25 cellular contexts compared by ENCODE assay signal in the genomic region with DNA sequence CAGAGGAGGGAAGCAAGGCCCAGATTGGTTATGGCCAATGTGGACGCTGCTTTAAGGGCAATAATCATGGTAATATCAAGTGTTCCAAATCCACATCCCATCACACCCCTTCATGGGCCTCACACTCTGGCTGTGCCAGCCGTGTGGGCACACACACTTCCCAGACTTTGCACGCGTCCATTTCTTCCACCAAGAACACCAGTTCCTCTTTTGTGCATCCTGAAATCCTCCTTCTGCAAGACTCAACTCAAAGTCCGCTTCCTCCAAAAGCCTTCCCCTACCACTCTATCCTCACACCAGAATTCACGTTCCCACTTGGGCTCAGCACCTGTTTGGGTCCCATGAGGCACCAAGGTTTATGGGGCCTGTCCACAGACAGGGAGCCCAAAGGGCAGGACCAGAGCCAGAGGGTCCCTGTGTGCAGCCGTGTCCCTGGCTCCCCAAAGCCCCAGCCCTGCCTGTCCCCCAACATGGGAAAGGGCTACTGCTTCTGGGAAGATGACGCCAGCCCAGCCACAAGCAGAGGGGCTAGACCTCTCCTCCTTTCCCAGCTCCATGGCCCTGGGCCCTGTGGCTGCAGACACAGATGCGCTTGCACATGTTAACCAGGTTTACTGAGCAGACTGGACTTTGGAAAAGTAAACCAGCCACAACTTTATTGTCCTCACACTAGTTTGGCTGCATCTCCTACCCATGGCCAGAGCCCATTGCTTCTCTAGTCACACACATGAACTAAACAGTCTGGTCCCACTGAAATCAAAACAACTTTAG. TPM values are rescaled to one million over a fixed set of nuclear protein-coding genes. Genes with fewer than 3 reads are reported as not detected.
DNase-seq lines count a peak whose midpoint lies in the region; ATAC-seq and TF ChIP-seq lines count a peak whose summit lies in the region.
"Had no signal": no experiment of that assay in that cellular context is flagged by ENCODE, and none has a peak within 500 bp of the region (broad histone marks: within the 10 kb centered on the region; RNA-seq: fewer than 3 reads in every experiment).

No MANE protein-coding gene starts in this region.

- H3K4me2 ChIP-seq in hepatocyte = peak overlapping the region; percentile 23

- H3K9me3 ChIP-seq in hepatocyte (ENCODE audit: low read depth) = no peaks in the 10 kb centered on the region
- H3K9me3 ChIP-seq in thyroid gland = no peaks in the 10 kb centered on the region

- H3K36me3 ChIP-seq in hepatocyte (replicated peaks; ENCODE audit: insufficient read depth, low read depth) (no peaks in the 10 kb centered on the region), thyroid gland (no peaks in the 10 kb centered on the region)

- DNase-seq in CD1c-positive myeloid dendritic cell (ENCODE audit: extremely low spot score) (peak; percentile 50), KBM-7 (peak; percentile 35), hepatocyte (ENCODE audit: low spot score) (peak; percentile 58), neural crest cell (ENCODE audit: low read depth, low spot score) (no peak), thyroid gland (no peak)
- DNase-seq: AML-193; C1 segment of cervical spinal cord; CD8-positive, alpha-beta memory T cell; DMS53; GDM1; HFFc6; IMR-90; Karpas-422; NCI-H1694 treated with DMSO at 0.1 percent for 48 hours; NCI-H2081 treated with DMSO at 0.1 percent for 48 hours; NCI-H2171 treated with DMSO at 0.1 percent for 48 hours; NCI-H524 treated with DMSO at 0.1 percent for 48 hours; PC-3; SHP77 had no signal

- no peaks in the 10 kb centered on the region for H3K9me2 ChIP-seq in hepatocyte (replicated peaks; ENCODE audit: insufficient read depth)

- WGBS in hepatocyte (ENCODE audit: low lambda C conversion rate, missing lambda C conversion rate) = 79% methylated on average over 9 of the region's 9 CpGs
- WGBS in thyroid gland, 2 donors = 87 to 88% methylated on average over 9 of the region's 9 CpGs

- H3K36me3 Mint-ChIP-seq in neural crest cell (ENCODE audit: low read depth) = no peaks in the 10 kb centered on the region

- no peak for TF ChIP-seq POLR2A in thyroid gland (IDR thresholded peaks at IDR 0.05)

- no peak for TF ChIP-seq CTCF in hepatocyte (IDR thresholded peaks at IDR 0.05; ENCODE audit: poor library complexity)
- TF ChIP-seq CTCF in neural crest cell (conservative IDR thresholded peaks at IDR 0.05) = no peak
- TF ChIP-seq CTCF in thyroid gland (IDR thresholded peaks at IDR 0.05) = no peak

- peak overlapping the region; percentile 50 for H3K27ac Mint-ChIP-seq in neural crest cell (ENCODE audit: unreplicated experiment)
- H3K27ac Mint-ChIP-seq: CD8-positive, alpha-beta memory T cell; HFFc6 had no signal

- H3K4me3 ChIP-seq in hepatocyte (no peak overlapping the region), thyroid gland (replicated peaks in 1 of 3) (no peak overlapping the region)
- H3K4me3 ChIP-seq: SK-N-MC had no signal

- H3K4me1 ChIP-seq in hepatocyte (ENCODE audit: insufficient read depth) = no peaks in the 10 kb centered on the region
- peaks cover 0 to 8% of the 10 kb centered on the region in 2 donors for H3K4me1 ChIP-seq in thyroid gland

- H3K27me3 ChIP-seq in hepatocyte = no peaks in the 10 kb centered on the region
- no peaks in the 10 kb centered on the region for H3K27me3 ChIP-seq in thyroid gland

- H3K9me3 Mint-ChIP-seq in neural crest cell = no peaks in the 10 kb centered on the region
- H3K9me3 Mint-ChIP-seq: CD8-positive, alpha-beta memory T cell; HFFc6 had no signal

- H3K79me2 ChIP-seq in hepatocyte = no peaks in the 10 kb centered on the region

- H3K27ac ChIP-seq in hepatocyte = peak overlapping the region; percentile 66
- no peak overlapping the region for H3K27ac ChIP-seq in thyroid gland
- H3K27ac ChIP-seq: SK-N-MC had no signal

- H3K27me3 Mint-ChIP-seq in neural crest cell (ENCODE audit: low read depth) = peaks cover 2% of the 10 kb centered on the region

- no peaks in the 10 kb centered on the region for H3K4me1 Mint-ChIP-seq in neural crest cell
- H3K4me1 Mint-ChIP-seq: CD8-positive, alpha-beta memory T cell had no signal

- intact Hi-C loops in thyroid gland (cut with DNase I) = no loop called here

- H2AFZ ChIP-seq in hepatocyte = no peak overlapping the region

- H3K4me3 Mint-ChIP-seq in neural crest cell = no peak overlapping the region
- H3K4me3 Mint-ChIP-seq: CD8-positive, alpha-beta memory T cell; HFFc6 had no signal

- no peaks in the 10 kb centered on the region for H4K20me1 ChIP-seq in hepatocyte (ENCODE audit: insufficient read depth, poor library complexity, severe bottlenecking)

- ATAC-seq in GM19397 (IDR thresholded peaks at IDR 0.05; ENCODE audit: unreplicated experiment) (no peak), HG03095 (IDR thresholded peaks at IDR 0.05; ENCODE audit: unreplicated experiment) (no peak)
- ATAC-seq: PC-3 had no signal

- in situ Hi-C loops in KBM-7 (cut with MboI; ENCODE audit: low pct_unique_long_range_greater_than_20kb, low sequenced_read_pairs) = no loop called here

RNA-seq across cellular contexts. Expression of a gene that starts 20.3 kb away (rescaled TPM):
- total RNA-seq in hepatocyte (0.17 and 0.20 TPM in 2 replicates), neural crest cell (not detected in 2 replicates), thyroid gland (under 1 TPM in 1 of 4 donors, not detected in 3; 0.54 TPM)
- 0.12 and 0.60 TPM in 2 replicates for polyA plus RNA-seq in hepatocyte
- total RNA-seq: HFFc6, MCF 10A, RPMI7951 had no signal
- polyA plus RNA-seq: AG04450, IMR-90 had no signal

RNA-seq across cellular contexts. Expression of a gene that starts 44.7 kb away (rescaled TPM):
- total RNA-seq in hepatocyte (5.6 and 8.3 TPM in 2 replicates), neural crest cell (3.8 and 4.3 TPM in 2 replicates), thyroid gland (10 to 100 TPM in 1 of 4 donors, 1 to 10 TPM in 3; 5.6 to 16.3 (median 8.1) TPM)
- polyA plus RNA-seq in hepatocyte = 10.3 and 13.4 TPM in 2 replicates
- total RNA-seq: HFFc6, MCF 10A, RPMI7951 had no signal
- polyA plus RNA-seq: AG04450, IMR-90 had no signal

Comparison
In these comparisons a context has a peak if more than half of its experiments do, and no peak if none do; other contexts are left out.
1. DNase-seq: peak in CD1c-positive myeloid dendritic cell (single experiment), KBM-7 (single experiment) and hepatocyte (single experiment); none in neural crest cell (single experiment) and thyroid gland (0 of 2).